8 cellular contexts compared by ENCODE assay signal in the genomic region with DNA sequence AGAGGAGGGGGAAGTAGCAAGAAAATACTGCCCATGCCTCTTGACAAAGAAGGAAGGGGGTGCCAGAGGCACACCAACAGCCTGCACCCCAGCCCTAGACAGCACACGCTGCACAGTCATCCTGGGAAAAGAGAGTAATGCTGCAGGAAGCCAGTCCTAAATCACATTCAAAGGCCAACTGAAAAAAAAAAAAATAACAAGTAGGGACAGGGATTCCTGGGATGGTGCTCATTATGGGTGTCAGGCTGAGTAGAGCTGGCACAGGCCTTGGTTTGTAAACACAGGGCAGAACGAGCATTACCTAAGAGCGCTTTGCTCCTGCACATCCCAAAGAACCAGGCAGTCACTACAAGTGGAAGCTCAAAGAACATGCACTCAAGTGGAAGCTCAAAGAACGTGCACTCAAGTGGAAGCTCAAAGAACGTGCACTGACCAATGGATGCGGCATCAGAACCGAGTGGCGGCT. TPM values are rescaled to one million over a fixed set of nuclear protein-coding genes. Genes with fewer than 3 reads are reported as not detected.
DNase-seq lines count a peak whose midpoint lies in the region; ATAC-seq and TF ChIP-seq lines count a peak whose summit lies in the region.

No MANE protein-coding gene starts in this region.

- intact Hi-C loops in natural killer cell (cut with micrococcal nuclease) (loop anchor here (5.0 to 10.0 kb wide), 3 partner anchors 325 to 1867 kb away; no protein-coding TSS in a partner anchor), Calu3 (cut with micrococcal nuclease; ENCODE audit: unreplicated experiment) (loop anchor here (5.0 to 10.0 kb wide), 2 partner anchors 77 to 125 kb away; no protein-coding TSS in a partner anchor)

- no TSS peak for BruUV-seq in Calu3 (replicated peaks; lab: Mats Ljungman, UMichigan)

- H3K36me3 Mint-ChIP-seq in central memory CD8-positive, alpha-beta T cell (ENCODE audit: insufficient read depth): peaks cover 37% of the 10 kb centered on the region
- no peaks in the 10 kb centered on the region for H3K36me3 Mint-ChIP-seq in natural killer cell
- peaks cover 5% of the 10 kb centered on the region for H3K36me3 Mint-ChIP-seq in Calu3 (ENCODE audit: insufficient read depth, unreplicated experiment)

- peak overlapping the region; percentile 84 for H3K27ac Mint-ChIP-seq in central memory CD8-positive, alpha-beta T cell (ENCODE audit: low read depth)
- H3K27ac Mint-ChIP-seq in natural killer cell: peak overlapping the region; percentile 92 to 95
- no peak overlapping the region for H3K27ac Mint-ChIP-seq in Calu3 (ENCODE audit: unreplicated experiment)

- H3K9me3 Mint-ChIP-seq in central memory CD8-positive, alpha-beta T cell: no peaks in the 10 kb centered on the region
- no peaks in the 10 kb centered on the region for H3K9me3 Mint-ChIP-seq in natural killer cell
- H3K9me3 Mint-ChIP-seq in Calu3 (ENCODE audit: low read depth, unreplicated experiment): no peaks in the 10 kb centered on the region

- TF ChIP-seq CTCF in natural killer cell (IDR thresholded peaks at IDR 0.05) (no peak), Calu3 (IDR thresholded peaks at IDR 0.05; ENCODE audit: unreplicated experiment) (no peak)

- DNase-seq in DMS53 (lab: John Stamatoyannopoulos, UW): peak; percentile 69
- peak; percentile 19 for DNase-seq in NCI-H1105 (lab: John Stamatoyannopoulos, UW)
- no peak for DNase-seq in central memory CD8-positive, alpha-beta T cell (ENCODE audit: low spot score in 2 of 2)
- no peak for DNase-seq in natural killer cell
- DNase-seq in stimulated activated CD4-positive, alpha-beta T cell treated with anti-CD3 and anti-CD28 coated beads, Interleukin-2, amount 100 ng/mL, for 48 hours: no peak
- DNase-seq in Calu3: no peak

- H3K4me3 Mint-ChIP-seq in central memory CD8-positive, alpha-beta T cell: peak overlapping the region; percentile 71
- H3K4me3 Mint-ChIP-seq in natural killer cell (peak overlapping the region; percentile 82), Calu3 (ENCODE audit: low read depth, unreplicated experiment) (no peak overlapping the region)

- H3K27me3 Mint-ChIP-seq in central memory CD8-positive, alpha-beta T cell: no peaks in the 10 kb centered on the region
- H3K27me3 Mint-ChIP-seq in natural killer cell (ENCODE audit: low read depth in 2 of 2): no peaks in the 10 kb centered on the region
- no peaks in the 10 kb centered on the region for H3K27me3 Mint-ChIP-seq in Calu3 (ENCODE audit: unreplicated experiment)

- ATAC-seq in central memory CD8-positive, alpha-beta T cell (replicated peaks; ENCODE audit: extremely low read depth, poor library complexity, severe bottlenecking): no peak
- ATAC-seq in natural killer cell (no peak), GM18868 (IDR thresholded peaks at IDR 0.05; ENCODE audit: unreplicated experiment) (no peak), HG02938 (IDR thresholded peaks at IDR 0.05; ENCODE audit: unreplicated experiment) (no peak)

- H3K4me1 Mint-ChIP-seq in central memory CD8-positive, alpha-beta T cell: peaks cover 84% of the 10 kb centered on the region
- H3K4me1 Mint-ChIP-seq in natural killer cell (peaks cover 92 to 95% of the 10 kb centered on the region in 2 donors), Calu3 (ENCODE audit: low read depth, unreplicated experiment) (peaks cover 58% of the 10 kb centered on the region)

- CTCF ChIA-PET in Calu3 (lab: Charles Lee): no interaction called here

RNA-seq across cellular contexts. Expression of a gene that starts 7.8 kb away (rescaled TPM):
- total RNA-seq in natural killer cell (100 to 1,000 TPM; 210 to 224 (median 222) TPM), Calu3 (2022) (32.5 and 33.4 TPM in 2 replicates)

Comparison
In these comparisons a context has a peak if more than half of its experiments do, and no peak if none do; other contexts are left out.
1. DNase-seq: peak in DMS53 (single experiment) and NCI-H1105 (single experiment); none in central memory CD8-positive, alpha-beta T cell (0 of 2), natural killer cell (single experiment), stimulated activated CD4-positive, alpha-beta T cell treated with anti-CD3 and anti-CD28 coated beads, Interleukin-2, amount 100 ng/mL, for 48 hours (0 of 2) and Calu3 (single experiment).